8 cellular contexts compared by ENCODE assay signal in genomic region chr2:178241852-178242551, GRCh38. TPM values are rescaled to one million over a fixed set of nuclear protein-coding genes. Genes with fewer than 3 reads are reported as not detected.
DNase-seq lines count a peak whose midpoint lies in the region; ATAC-seq and TF ChIP-seq lines count a peak whose summit lies in the region.

No MANE protein-coding gene starts in this region.

- H3K9me3 ChIP-seq in PC-3 (ENCODE audit: low read length), result no peaks in the 10 kb centered on the region

- H4K20me1 ChIP-seq in GM23338 (replicated peaks; ENCODE audit: insufficient read depth), result no peaks in the 10 kb centered on the region
- H4K20me1 ChIP-seq in PC-3 (ENCODE audit: low read length), result no peaks in the 10 kb centered on the region

- POLR2A ChIA-PET in PC-3 (lab: Charles Lee; ENCODE audit: unreplicated experiment), result no interaction called here

- DNase-seq in GM23338 (ENCODE audit: low spot score) (peak; percentile 35), PC-3 (peak; percentile 87), fibroblast of mammary gland (ENCODE audit: low read depth) (peak; percentile 99), occipital lobe (lab: John Stamatoyannopoulos, UW) (peak; percentile 67)
- DNase-seq in stimulated activated naive B cell treated with anti-CD40 and anti-IgM and Interleukin-4, amounts not matched to agents 10 μg/mL and 1 μg/mL and 100 μg/mL, for 72 hours, result no peak

- H3K27me3 Mint-ChIP-seq in GM23338 (ENCODE audit: insufficient read depth, low read depth, poor library complexity), result peaks cover 5% of the 10 kb centered on the region
- H3K27me3 Mint-ChIP-seq in stimulated activated naive B cell treated with anti-CD40 and anti-IgM and Interleukin-4, amounts not matched to agents 10 μg/mL and 1 μg/mL and 100 μg/mL, for 72 hours, result peaks cover 4 to 12% of the 10 kb centered on the region in 2 donors

- H3K4me1 ChIP-seq in GM23338 (ENCODE audit: insufficient read depth) (no peaks in the 10 kb centered on the region), PC-3 (ENCODE audit: insufficient read depth, low read length) (peaks cover 26% of the 10 kb centered on the region)

- H3K79me2 ChIP-seq in GM23338 (replicated peaks; ENCODE audit: insufficient read depth) (no peaks in the 10 kb centered on the region), PC-3 (ENCODE audit: low read length) (no peaks in the 10 kb centered on the region)

- CTCF ChIA-PET in PC-3 (lab: Charles Lee), result no interaction called here

- no TSS peak for BruUV-seq in PC-3 (replicated peaks; lab: Mats Ljungman, UMichigan)

- H3K27ac ChIP-seq in GM23338 (ENCODE audit: low read depth), result no peak overlapping the region
- peak overlapping the region; percentile 58 for H3K27ac ChIP-seq in PC-3 (ENCODE audit: low read length)

- no peak overlapping the region; the same call in 1 of the 2 replicates for H3K9ac ChIP-seq in PC-3 (ENCODE audit: low read length)

- H3K27me3 ChIP-seq in GM23338 (ENCODE audit: insufficient read depth), result no peaks in the 10 kb centered on the region
- no peaks in the 10 kb centered on the region for H3K27me3 ChIP-seq in PC-3 (ENCODE audit: low read length)

- no peak for ATAC-seq in GM23338
- peak; percentile 73 for ATAC-seq in PC-3
- ATAC-seq in GM21529 (IDR thresholded peaks at IDR 0.05; ENCODE audit: unreplicated experiment), result no peak
- no peak for ATAC-seq in HG02588 (IDR thresholded peaks at IDR 0.05; ENCODE audit: unreplicated experiment)
- no peak for ATAC-seq in HG03097 (IDR thresholded peaks at IDR 0.05; ENCODE audit: low FRiP score, unreplicated experiment)
- ATAC-seq in stimulated activated naive B cell treated with anti-CD40 and anti-IgM and Interleukin-4, amounts not matched to agents 10 μg/mL and 1 μg/mL and 100 μg/mL, for 72 hours (replicated peaks), result no peak

- H3K4me3 Mint-ChIP-seq in GM23338, result no peak overlapping the region
- no peak overlapping the region for H3K4me3 Mint-ChIP-seq in stimulated activated naive B cell treated with anti-CD40 and anti-IgM and Interleukin-4, amounts not matched to agents 10 μg/mL and 1 μg/mL and 100 μg/mL, for 72 hours

- H3K9me2 ChIP-seq in GM23338 (ENCODE audit: insufficient read depth) (no peaks in the 10 kb centered on the region; the same call in 1 of the 2 replicates), PC-3 (replicated peaks; ENCODE audit: low read length) (no peaks in the 10 kb centered on the region)

- H2AFZ ChIP-seq in GM23338 (no peak overlapping the region), PC-3 (ENCODE audit: low read length) (no peak overlapping the region)

- H3K4me3 ChIP-seq in GM23338, result no peak overlapping the region
- no peak overlapping the region for H3K4me3 ChIP-seq in PC-3 (ENCODE audit: low read length)
- no peak overlapping the region for H3K4me3 ChIP-seq in fibroblast of mammary gland (ENCODE audit: control insufficient read depth, low read depth, low read length)

- H3K4me1 Mint-ChIP-seq in GM23338, result peaks cover 4% of the 10 kb centered on the region
- no peaks in the 10 kb centered on the region for H3K4me1 Mint-ChIP-seq in stimulated activated naive B cell treated with anti-CD40 and anti-IgM and Interleukin-4, amounts not matched to agents 10 μg/mL and 1 μg/mL and 100 μg/mL, for 72 hours

- TF ChIP-seq CTCF in GM23338 (conservative IDR thresholded peaks at IDR 0.05; ENCODE audit: low read depth in 2 of 2) (no peak), PC-3 (conservative IDR thresholded peaks at IDR 0.05; ENCODE audit: low read depth, low read length) (no peak), fibroblast of mammary gland (conservative IDR thresholded peaks at IDR 0.05; ENCODE audit: control insufficient read depth, insufficient read depth, low read depth, low read length) (no peak)

- no peaks in the 10 kb centered on the region for H3K36me3 Mint-ChIP-seq in GM23338 (ENCODE audit: low read depth)
- no peaks in the 10 kb centered on the region for H3K36me3 Mint-ChIP-seq in stimulated activated naive B cell treated with anti-CD40 and anti-IgM and Interleukin-4, amounts not matched to agents 10 μg/mL and 1 μg/mL and 100 μg/mL, for 72 hours

- no peak overlapping the region for H3K4me2 ChIP-seq in GM23338
- H3K4me2 ChIP-seq in PC-3 (ENCODE audit: low read length), result peak overlapping the region; percentile 12

- H3K27ac Mint-ChIP-seq in GM23338, result peak overlapping the region; percentile 77
- H3K27ac Mint-ChIP-seq in stimulated activated naive B cell treated with anti-CD40 and anti-IgM and Interleukin-4, amounts not matched to agents 10 μg/mL and 1 μg/mL and 100 μg/mL, for 72 hours, result no peak overlapping the region

- intact Hi-C loops in PC-3 (cut with micrococcal nuclease), result no loop called here

- no peaks in the 10 kb centered on the region for H3K9me3 Mint-ChIP-seq in GM23338
- no peaks in the 10 kb centered on the region for H3K9me3 Mint-ChIP-seq in stimulated activated naive B cell treated with anti-CD40 and anti-IgM and Interleukin-4, amounts not matched to agents 10 μg/mL and 1 μg/mL and 100 μg/mL, for 72 hours

- no peaks in the 10 kb centered on the region for H3K36me3 ChIP-seq in GM23338 (ENCODE audit: insufficient read depth)
- H3K36me3 ChIP-seq in PC-3 (ENCODE audit: low read depth, low read length), result no peaks in the 10 kb centered on the region

- no peaks in the 10 kb centered on the region for H3F3A ChIP-seq in GM23338 (replicated peaks; ENCODE audit: low read depth)
- no peaks in the 10 kb centered on the region for H3F3A ChIP-seq in PC-3 (ENCODE audit: low read length, unreplicated experiment)

TF ChIP-seq in GM23338, 12 proteins besides CTCF, POLR2A, EP300 and RAD21:
- TF ChIP-seq, protein P1, sequence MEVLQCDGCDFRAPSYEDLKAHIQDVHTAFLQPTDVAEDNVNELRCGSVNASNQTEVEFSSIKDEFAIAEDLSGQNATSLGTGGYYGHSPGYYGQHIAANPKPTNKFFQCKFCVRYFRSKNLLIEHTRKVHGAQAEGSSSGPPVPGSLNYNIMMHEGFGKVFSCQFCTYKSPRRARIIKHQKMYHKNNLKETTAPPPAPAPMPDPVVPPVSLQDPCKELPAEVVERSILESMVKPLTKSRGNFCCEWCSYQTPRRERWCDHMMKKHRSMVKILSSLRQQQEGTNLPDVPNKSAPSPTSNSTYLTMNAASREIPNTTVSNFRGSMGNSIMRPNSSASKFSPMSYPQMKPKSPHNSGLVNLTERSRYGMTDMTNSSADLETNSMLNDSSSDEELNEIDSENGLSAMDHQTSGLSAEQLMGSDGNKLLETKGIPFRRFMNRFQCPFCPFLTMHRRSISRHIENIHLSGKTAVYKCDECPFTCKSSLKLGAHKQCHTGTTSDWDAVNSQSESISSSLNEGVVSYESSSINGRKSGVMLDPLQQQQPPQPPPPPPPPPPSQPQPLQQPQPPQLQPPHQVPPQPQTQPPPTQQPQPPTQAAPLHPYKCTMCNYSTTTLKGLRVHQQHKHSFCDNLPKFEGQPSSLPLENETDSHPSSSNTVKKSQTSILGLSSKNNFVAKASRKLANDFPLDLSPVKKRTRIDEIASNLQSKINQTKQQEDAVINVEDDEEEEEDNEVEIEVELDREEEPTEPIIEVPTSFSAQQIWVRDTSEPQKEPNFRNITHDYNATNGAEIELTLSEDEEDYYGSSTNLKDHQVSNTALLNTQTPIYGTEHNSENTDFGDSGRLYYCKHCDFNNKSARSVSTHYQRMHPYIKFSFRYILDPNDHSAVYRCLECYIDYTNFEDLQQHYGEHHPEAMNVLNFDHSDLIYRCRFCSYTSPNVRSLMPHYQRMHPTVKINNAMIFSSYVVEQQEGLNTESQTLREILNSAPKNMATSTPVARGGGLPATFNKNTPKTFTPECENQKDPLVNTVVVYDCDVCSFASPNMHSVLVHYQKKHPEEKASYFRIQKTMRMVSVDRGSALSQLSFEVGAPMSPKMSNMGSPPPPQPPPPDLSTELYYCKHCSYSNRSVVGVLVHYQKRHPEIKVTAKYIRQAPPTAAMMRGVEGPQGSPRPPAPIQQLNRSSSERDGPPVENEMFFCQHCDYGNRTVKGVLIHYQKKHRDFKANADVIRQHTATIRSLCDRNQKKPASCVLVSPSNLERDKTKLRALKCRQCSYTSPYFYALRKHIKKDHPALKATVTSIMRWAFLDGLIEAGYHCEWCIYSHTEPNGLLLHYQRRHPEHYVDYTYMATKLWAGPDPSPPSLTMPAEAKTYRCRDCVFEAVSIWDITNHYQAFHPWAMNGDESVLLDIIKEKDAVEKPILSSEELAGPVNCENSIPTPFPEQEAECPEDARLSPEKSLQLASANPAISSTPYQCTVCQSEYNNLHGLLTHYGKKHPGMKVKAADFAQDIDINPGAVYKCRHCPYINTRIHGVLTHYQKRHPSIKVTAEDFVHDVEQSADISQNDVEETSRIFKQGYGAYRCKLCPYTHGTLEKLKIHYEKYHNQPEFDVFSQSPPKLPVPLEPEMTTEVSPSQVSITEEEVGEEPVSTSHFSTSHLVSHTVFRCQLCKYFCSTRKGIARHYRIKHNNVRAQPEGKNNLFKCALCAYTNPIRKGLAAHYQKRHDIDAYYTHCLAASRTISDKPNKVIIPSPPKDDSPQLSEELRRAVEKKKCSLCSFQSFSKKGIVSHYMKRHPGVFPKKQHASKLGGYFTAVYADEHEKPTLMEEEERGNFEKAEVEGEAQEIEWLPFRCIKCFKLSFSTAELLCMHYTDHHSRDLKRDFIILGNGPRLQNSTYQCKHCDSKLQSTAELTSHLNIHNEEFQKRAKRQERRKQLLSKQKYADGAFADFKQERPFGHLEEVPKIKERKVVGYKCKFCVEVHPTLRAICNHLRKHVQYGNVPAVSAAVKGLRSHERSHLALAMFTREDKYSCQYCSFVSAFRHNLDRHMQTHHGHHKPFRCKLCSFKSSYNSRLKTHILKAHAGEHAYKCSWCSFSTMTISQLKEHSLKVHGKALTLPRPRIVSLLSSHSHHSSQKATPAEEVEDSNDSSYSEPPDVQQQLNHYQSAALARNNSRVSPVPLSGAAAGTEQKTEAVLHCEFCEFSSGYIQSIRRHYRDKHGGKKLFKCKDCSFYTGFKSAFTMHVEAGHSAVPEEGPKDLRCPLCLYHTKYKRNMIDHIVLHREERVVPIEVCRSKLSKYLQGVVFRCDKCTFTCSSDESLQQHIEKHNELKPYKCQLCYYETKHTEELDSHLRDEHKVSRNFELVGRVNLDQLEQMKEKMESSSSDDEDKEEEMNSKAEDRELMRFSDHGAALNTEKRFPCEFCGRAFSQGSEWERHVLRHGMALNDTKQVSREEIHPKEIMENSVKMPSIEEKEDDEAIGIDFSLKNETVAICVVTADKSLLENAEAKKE (CRISPR knock-in tag; IDR thresholded peaks at IDR 0.05), result no peak
- TF ChIP-seq CREB1 (CRISPR knock-in tag; IDR thresholded peaks at IDR 0.05; ENCODE audit: low read depth), result peak; percentile 77
TF ChIP-seq in GM23338: peak in this region for 1.

RNA-seq across cellular contexts. Expression of gene OSBPL6, which starts 47.7 kb away (rescaled TPM):
- 7.9 and 8.5 TPM in 2 replicates for total RNA-seq in GM23338 (2014; rRNA removed; shearing (Covaris generic))
- 4.5 and 6.0 TPM in 2 replicates for polyA plus RNA-seq in GM23338 (2016; fragmentation: Nextera tagmentation; extraction: Ambion mirVana)
- total RNA-seq in PC-3 (2014; rRNA removed) (2.8 and 4.0 TPM in 2 replicates), occipital lobe (22.3 TPM)
